1 cellular context compared by ENCODE assay signal in the genomic region with DNA sequence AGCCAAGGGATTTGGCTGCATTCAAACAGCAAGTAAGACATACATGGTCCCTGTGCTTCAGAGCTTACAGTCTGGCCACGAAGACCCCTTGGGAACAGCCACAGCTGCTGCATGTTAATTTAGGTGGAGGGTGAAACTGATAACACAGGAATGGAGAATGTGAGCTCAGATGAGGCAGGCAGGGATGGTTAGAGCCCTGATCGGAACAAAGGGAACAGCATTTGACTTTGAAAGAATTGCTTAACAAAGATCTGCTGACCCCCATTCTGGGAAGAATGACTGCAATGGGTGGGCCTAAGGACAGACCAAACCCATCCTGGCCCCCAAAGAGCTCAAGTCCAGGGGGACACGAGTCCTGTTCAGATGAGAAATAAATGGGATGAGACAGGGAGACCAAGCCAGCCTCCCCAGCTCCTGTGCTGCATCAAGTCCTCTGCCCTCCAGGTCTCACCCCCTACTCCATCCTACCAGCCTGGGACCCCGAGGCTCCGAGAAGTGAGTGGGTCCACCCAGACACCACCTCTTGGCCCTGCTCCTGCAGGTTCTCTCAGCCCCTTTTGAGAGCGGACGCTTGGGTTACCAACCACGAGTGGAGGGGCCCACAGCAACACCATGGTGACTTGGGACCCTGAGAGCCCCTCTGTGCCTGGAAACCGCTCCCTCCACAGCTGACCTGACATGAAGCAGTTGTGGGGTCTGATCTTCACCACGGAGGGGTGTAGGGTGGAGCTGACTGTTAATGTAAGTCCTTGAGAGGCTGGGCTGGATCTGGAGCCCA.
TF ChIP-seq lines count a peak whose summit lies in the region.

No MANE protein-coding gene starts in this region.

TF ChIP-seq in K562, 482 proteins besides CTCF, POLR2A, EP300 and RAD21 (continued from another document):
- peak; percentile 65; the same call in 1 of the 2 replicates for TF ChIP-seq ZNF324 (CRISPR knock-in tag; IDR thresholded peaks at IDR 0.05)
